In the genomic region with DNA sequence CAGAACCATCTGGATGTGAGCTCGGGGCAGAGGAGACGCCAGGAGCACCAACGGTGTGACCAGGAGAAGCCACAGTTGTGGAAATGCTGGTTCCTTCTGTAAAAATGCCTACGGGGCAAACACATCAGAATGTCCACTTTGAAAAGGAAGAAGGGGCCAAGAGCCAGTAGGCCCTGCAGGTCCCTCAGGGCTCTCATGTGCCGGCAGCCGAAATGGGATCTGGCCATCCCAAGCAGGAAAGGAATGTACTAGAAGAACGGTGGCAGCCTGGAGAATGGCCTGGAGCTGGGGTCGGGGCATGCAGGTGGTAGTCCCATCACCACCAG, we compare ENCODE assay signal across 10 cellular contexts.
A peak's percentile ranks its signal among the peaks of the same experiment; 100 is the strongest.
DNase-seq lines count a peak whose midpoint lies in the region; ATAC-seq and TF ChIP-seq lines count a peak whose summit lies in the region.
"Had no signal": no experiment of that assay in that cellular context is flagged by ENCODE, and none has a peak within 500 bp of the region (broad histone marks: within the 10 kb centered on the region; RNA-seq: fewer than 3 reads in every experiment).

No MANE protein-coding gene starts in this region.

- intact Hi-C loops in breast epithelium (cut with DNase I; ENCODE audit: low total_unique reads) = no loop called here
- intact Hi-C loops in MCF 10A (cut with micrococcal nuclease) = no loop called here
- intact Hi-C loops in lower lobe of right lung (cut with DNase I) = no loop called here
- intact Hi-C loops in upper lobe of right lung (cut with DNase I) = no loop called here

- no peak for ATAC-seq in lower lobe of right lung
- no peak for ATAC-seq in upper lobe of right lung
- no peak for ATAC-seq in HG03520 (IDR thresholded peaks at IDR 0.05; ENCODE audit: unreplicated experiment)

- H3K27me3 ChIP-seq in breast epithelium (no peaks in the 10 kb centered on the region), lower lobe of right lung (ENCODE audit: low read depth) (no peaks in the 10 kb centered on the region), upper lobe of right lung (no peaks in the 10 kb centered on the region)
- H3K27me3 ChIP-seq: sigmoid colon had no signal

- no TSS peak for BruUV-seq in MCF 10A (replicated peaks; lab: Mats Ljungman, UMichigan)

- H3K27ac ChIP-seq in breast epithelium = peak overlapping the region; percentile 20 to 29
- peak overlapping the region; percentile 43 for H3K27ac ChIP-seq in lower lobe of right lung
- H3K27ac ChIP-seq in upper lobe of right lung = peak overlapping the region; percentile 60

- H3K27ac Mint-ChIP-seq in MCF 10A (ENCODE audit: low read depth, unreplicated experiment) = no peak overlapping the region
- H3K27ac Mint-ChIP-seq in activated naive CD8-positive, alpha-beta T cell = peak overlapping the region; percentile 87

- DNase-seq in breast epithelium (ENCODE audit: low spot score in 2 of 2) (no peak), MCF 10A (ENCODE audit: unreplicated experiment) (no peak), lower lobe of right lung (no peak), upper lobe of right lung (no peak), putamen (ENCODE audit: low spot score) (no peak), AML-193 (lab: John Stamatoyannopoulos, UW) (no peak)
- DNase-seq: GDM1 had no signal

- no peak for TF ChIP-seq CTCF in breast epithelium (IDR thresholded peaks at IDR 0.05)
- TF ChIP-seq CTCF in MCF 10A (IDR thresholded peaks at IDR 0.05; ENCODE audit: unreplicated experiment) = no peak
- TF ChIP-seq CTCF in lower lobe of right lung (IDR thresholded peaks at IDR 0.05) = no peak
- no peak for TF ChIP-seq CTCF in upper lobe of right lung (IDR thresholded peaks at IDR 0.05)

- H3K36me3 Mint-ChIP-seq in MCF 10A (ENCODE audit: insufficient read depth, unreplicated experiment) = peaks cover 10% of the 10 kb centered on the region
- no peaks in the 10 kb centered on the region for H3K36me3 Mint-ChIP-seq in activated naive CD8-positive, alpha-beta T cell

- POLR2A ChIA-PET in MCF 10A (lab: Yijun Ruan, JAX) = interaction anchor here (0.6 kb wide), 1 partner anchor 115 kb away, joined by 4 read pairs; no protein-coding TSS in a partner anchor

- no peak overlapping the region for H3K4me3 Mint-ChIP-seq in MCF 10A (ENCODE audit: unreplicated experiment)
- peak overlapping the region; percentile 58 for H3K4me3 Mint-ChIP-seq in activated naive CD8-positive, alpha-beta T cell

- H3K9me3 Mint-ChIP-seq in MCF 10A (ENCODE audit: unreplicated experiment) = no peaks in the 10 kb centered on the region
- no peaks in the 10 kb centered on the region for H3K9me3 Mint-ChIP-seq in activated naive CD8-positive, alpha-beta T cell (ENCODE audit: low read depth)

- no peak for TF ChIP-seq POLR2A in breast epithelium (IDR thresholded peaks at IDR 0.05)

- peaks cover 9% of the 10 kb centered on the region for H3K4me1 Mint-ChIP-seq in MCF 10A (ENCODE audit: insufficient read depth, unreplicated experiment)
- H3K4me1 Mint-ChIP-seq in activated naive CD8-positive, alpha-beta T cell (ENCODE audit: low read depth) = peaks cover 12% of the 10 kb centered on the region

- no peaks in the 10 kb centered on the region for H3K27me3 Mint-ChIP-seq in MCF 10A (ENCODE audit: insufficient read depth, unreplicated experiment)
- no peaks in the 10 kb centered on the region for H3K27me3 Mint-ChIP-seq in activated naive CD8-positive, alpha-beta T cell

- CTCF ChIA-PET in MCF 10A (lab: Yijun Ruan, JAX) = interaction anchor here (0.7 kb wide), 1 partner anchor 106 kb away, joined by 5 read pairs; no protein-coding TSS in a partner anchor

- H3K36me3 ChIP-seq in breast epithelium = no peaks in the 10 kb centered on the region
- H3K36me3 ChIP-seq in lower lobe of right lung = peaks cover 28% of the 10 kb centered on the region
- peaks cover 22% of the 10 kb centered on the region for H3K36me3 ChIP-seq in upper lobe of right lung

- H3K4me3 ChIP-seq in breast epithelium (peak overlapping the region in 1 of 3 donors; percentile 11), lower lobe of right lung (no peak overlapping the region), upper lobe of right lung (no peak overlapping the region)
- H3K4me3 ChIP-seq: sigmoid colon had no signal

- H3K9me3 ChIP-seq in breast epithelium (no peaks in the 10 kb centered on the region), lower lobe of right lung (no peaks in the 10 kb centered on the region), upper lobe of right lung (no peaks in the 10 kb centered on the region)
- H3K9me3 ChIP-seq: sigmoid colon had no signal

- H3K4me1 ChIP-seq in breast epithelium (peaks cover 11 to 13% of the 10 kb centered on the region in 2 donors), lower lobe of right lung (peaks cover 36% of the 10 kb centered on the region), upper lobe of right lung (peaks cover 38% of the 10 kb centered on the region)
